8 cellular contexts compared by ENCODE assay signal in genomic region chr19:33175886-33176669, GRCh38. TPM values are rescaled to one million over a fixed set of nuclear protein-coding genes. Genes with fewer than 3 reads are reported as not detected.
DNase-seq lines count a peak whose midpoint lies in the region; ATAC-seq, FAIRE-seq and TF ChIP-seq lines count a peak whose summit lies in the region.

No MANE protein-coding gene starts in this region.

- peaks cover 5% of the 10 kb centered on the region for H3K4me1 Mint-ChIP-seq in astrocyte (ENCODE audit: low read depth, unreplicated experiment)

- no peaks in the 10 kb centered on the region for H3K36me3 Mint-ChIP-seq in astrocyte (ENCODE audit: low read depth, unreplicated experiment)

- peak overlapping the region; percentile 89 for H3K4me2 ChIP-seq in astrocyte (ENCODE audit: low read length)

- H3K27ac ChIP-seq in astrocyte (ENCODE audit: low read depth, low read length) (peak overlapping the region; percentile 80), skin epidermis (peak overlapping the region; percentile 77 to 99 (median 95))

- ATAC-seq in GM21381 (IDR thresholded peaks at IDR 0.05; ENCODE audit: unreplicated experiment): peak; percentile 0
- ATAC-seq in GM19324 (IDR thresholded peaks at IDR 0.05; ENCODE audit: low FRiP score, unreplicated experiment): no peak
- no peak for ATAC-seq in GM19467 (IDR thresholded peaks at IDR 0.05; ENCODE audit: unreplicated experiment)

- peak overlapping the region; percentile 93 for H3K27ac Mint-ChIP-seq in astrocyte (ENCODE audit: unreplicated experiment)

- peak overlapping the region; percentile 90 for H2AFZ ChIP-seq in astrocyte (ENCODE audit: low read depth, low read length)

- H3K4me3 Mint-ChIP-seq in astrocyte (ENCODE audit: unreplicated experiment): peak overlapping the region; percentile 95

- TF ChIP-seq CTCF in AG09309 (IDR thresholded peaks at IDR 0.05; ENCODE audit: control insufficient read depth, insufficient read depth, low read depth, low read length, missing control alignments) (no peak), astrocyte (IDR thresholded peaks at IDR 0.05; ENCODE audit: insufficient read depth, low read depth, low read length) (no peak)

- H3K36me3 ChIP-seq in astrocyte (ENCODE audit: insufficient read depth, low read length) (no peaks in the 10 kb centered on the region), iPS-15b (ENCODE audit: control insufficient read depth, insufficient read depth, low read length) (no peaks in the 10 kb centered on the region)

- peaks cover 15% of the 10 kb centered on the region for H3K79me2 ChIP-seq in astrocyte (ENCODE audit: insufficient read depth, low read length)

- H3K9me3 Mint-ChIP-seq in astrocyte (ENCODE audit: unreplicated experiment): no peaks in the 10 kb centered on the region

- H3K27me3 ChIP-seq in astrocyte (ENCODE audit: insufficient read depth, low read length) (no peaks in the 10 kb centered on the region), iPS-15b (ENCODE audit: control insufficient read depth, insufficient read depth, low read length) (peaks cover 5% of the 10 kb centered on the region)

- peaks cover 22% of the 10 kb centered on the region for H3K4me1 ChIP-seq in astrocyte (ENCODE audit: insufficient read depth, low read length)
- H3K4me1 ChIP-seq in iPS-15b (ENCODE audit: control insufficient read depth, insufficient read depth, low read length): peaks cover 2% of the 10 kb centered on the region

- peak overlapping the region; percentile 93 for H3K9ac ChIP-seq in astrocyte (ENCODE audit: low read length)
- H3K9ac ChIP-seq in iPS-15b (ENCODE audit: low read depth, low read length): peak overlapping the region; percentile 94

- peaks cover 7% of the 10 kb centered on the region for H3K27me3 Mint-ChIP-seq in astrocyte (ENCODE audit: low read depth, unreplicated experiment)

- FAIRE-seq in astrocyte (lab: Jason Lieb, UNC): no peak

- DNase-seq in AG09309 (ENCODE audit: low read depth): no peak
- peak; percentile 72 for DNase-seq in NCI-H748 (lab: John Stamatoyannopoulos, UW; ENCODE audit: unreplicated experiment)
- DNase-seq in astrocyte (ENCODE audit: low read depth): peak; percentile 36

- no peaks in the 10 kb centered on the region for H3K9me3 ChIP-seq in astrocyte (ENCODE audit: insufficient read depth, low read depth, low read length)
- H3K9me3 ChIP-seq in iPS-15b (ENCODE audit: control insufficient read depth, insufficient read depth, low read length): no peaks in the 10 kb centered on the region

- peaks cover 13% of the 10 kb centered on the region for H4K20me1 ChIP-seq in astrocyte (ENCODE audit: insufficient read depth, low read length)

- H3K4me3 ChIP-seq in AG09309 (ENCODE audit: control insufficient read depth, low read depth, low read length) (peak overlapping the region; percentile 62), astrocyte (ENCODE audit: insufficient read depth, low read depth, low read length) (peak overlapping the region; percentile 79), iPS-15b (ENCODE audit: low read depth, low read length) (peak overlapping the region; percentile 96), skin epidermis (peak overlapping the region; percentile 69 to 89 (median 81))

RNA-seq across cellular contexts. Expression of gene LRP3, which starts 18.1 kb away (rescaled TPM):
- total RNA-seq in astrocyte: 9.3 and 13.3 TPM in 2 replicates

RNA-seq across cellular contexts. Expression of gene WDR88, which starts 44.2 kb away (rescaled TPM):
- not detected in 2 replicates for total RNA-seq in astrocyte

RNA-seq across cellular contexts. Expression of gene SLC7A10, which starts 49.6 kb away (rescaled TPM):
- 0.43 and 0.61 TPM in 2 replicates for total RNA-seq in astrocyte
